1 cellular context compared by ENCODE assay signal in the genomic region with DNA sequence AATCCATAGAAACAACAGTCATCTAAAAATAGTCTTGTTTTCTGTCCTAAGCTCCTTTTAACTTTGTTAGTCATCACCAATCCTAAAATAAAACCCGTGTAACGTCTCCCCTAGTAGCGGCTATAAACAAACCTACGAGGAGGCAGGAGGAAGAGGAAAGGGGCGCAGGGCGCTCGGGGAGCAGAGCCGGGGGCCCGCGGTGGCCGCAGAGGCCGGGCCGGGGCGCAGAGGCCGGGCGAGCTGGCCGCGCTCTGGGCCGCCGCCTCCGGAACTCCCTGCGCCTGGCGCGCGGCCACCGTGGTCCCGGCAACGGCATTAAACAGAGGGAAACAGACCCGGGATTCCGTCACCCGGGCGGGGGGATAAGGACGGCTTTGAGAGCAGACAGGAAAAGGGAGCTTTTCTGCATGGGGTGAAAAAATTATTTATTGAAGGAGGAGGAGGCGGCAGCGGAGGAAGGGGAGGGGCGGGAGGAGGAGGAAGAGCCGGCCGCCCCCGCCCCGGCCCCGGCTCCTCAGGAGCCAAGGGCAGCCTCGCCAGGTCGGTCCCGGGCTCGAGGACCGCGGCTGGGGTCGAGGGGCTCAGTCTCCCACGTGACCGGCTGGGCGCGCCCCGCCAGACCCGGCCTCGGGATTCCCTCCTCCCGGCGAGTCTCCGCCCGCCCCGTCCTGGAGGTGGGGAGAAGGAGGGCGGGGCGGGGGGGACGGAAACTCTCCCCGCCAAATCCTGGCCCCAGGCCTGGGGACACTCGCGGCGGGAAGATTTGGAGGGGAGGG.
TF ChIP-seq lines count a peak whose summit lies in the region.

No MANE protein-coding gene starts in this region.

TF ChIP-seq in HepG2, 621 proteins besides CTCF, POLR2A, EP300 and RAD21 (continued from another document):
- no peak for TF ChIP-seq ZNF143 (CRISPR knock-in tag; IDR thresholded peaks at IDR 0.05)
- peak; percentile 55; the same call in 1 of the 2 replicates for TF ChIP-seq RFX3 (CRISPR knock-in tag; IDR thresholded peaks at IDR 0.05)
- no peak for TF ChIP-seq HMGA1 (CRISPR knock-in tag; conservative IDR thresholded peaks at IDR 0.05)
- no peak for TF ChIP-seq GABPA (IDR thresholded peaks at IDR 0.05; ENCODE audit: low read depth, low read length)
- TF ChIP-seq GABPA (CRISPR knock-in tag; IDR thresholded peaks at IDR 0.05; ENCODE audit: low read depth) = no peak
- TF ChIP-seq ARNTL (CRISPR knock-in tag; IDR thresholded peaks at IDR 0.05) = no peak
- TF ChIP-seq SRF (IDR thresholded peaks at IDR 0.05; ENCODE audit: low read depth, low read length) = no peak
- peak; percentile 61; the same call in 1 of the 2 replicates for TF ChIP-seq RNF2 (conservative IDR thresholded peaks at IDR 0.05; ENCODE audit: low read depth)
- no peak for TF ChIP-seq ARNT (IDR thresholded peaks at IDR 0.05)
- TF ChIP-seq, protein P1, sequence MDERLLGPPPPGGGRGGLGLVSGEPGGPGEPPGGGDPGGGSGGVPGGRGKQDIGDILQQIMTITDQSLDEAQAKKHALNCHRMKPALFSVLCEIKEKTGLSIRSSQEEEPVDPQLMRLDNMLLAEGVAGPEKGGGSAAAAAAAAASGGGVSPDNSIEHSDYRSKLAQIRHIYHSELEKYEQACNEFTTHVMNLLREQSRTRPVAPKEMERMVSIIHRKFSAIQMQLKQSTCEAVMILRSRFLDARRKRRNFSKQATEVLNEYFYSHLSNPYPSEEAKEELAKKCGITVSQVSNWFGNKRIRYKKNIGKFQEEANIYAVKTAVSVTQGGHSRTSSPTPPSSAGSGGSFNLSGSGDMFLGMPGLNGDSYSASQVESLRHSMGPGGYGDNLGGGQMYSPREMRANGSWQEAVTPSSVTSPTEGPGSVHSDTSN (CRISPR knock-in tag; IDR thresholded peaks at IDR 0.05) = no peak
- TF ChIP-seq SNAPC2 (CRISPR knock-in tag; IDR thresholded peaks at IDR 0.05) = no peak
- TF ChIP-seq TRIM24 (CRISPR knock-in tag; IDR thresholded peaks at IDR 0.05) = no peak
- no peak for TF ChIP-seq ZNF737 (CRISPR knock-in tag; IDR thresholded peaks at IDR 0.05; ENCODE audit: borderline replicate concordance)
